Comparison of ENCODE assay signal across 8 cellular contexts in genomic region chr20:25178563-25179438, GRCh38. TPM values are rescaled to one million over a fixed set of nuclear protein-coding genes. Genes with fewer than 3 reads are reported as not detected.
DNase-seq lines count a peak whose midpoint lies in the region; ATAC-seq, FAIRE-seq and TF ChIP-seq lines count a peak whose summit lies in the region.

No MANE protein-coding gene starts in this region.

- no peak overlapping the region for H3K27ac Mint-ChIP-seq in activated naive CD8-positive, alpha-beta T cell treated with anti-CD3 and anti-CD28 coated beads, Interleukin-2, amount 50 U/mL, for 24 hours
- no peak overlapping the region for H3K27ac Mint-ChIP-seq in activated naive CD8-positive, alpha-beta T cell treated with anti-CD3 and anti-CD28 coated beads for 36 hours
- peak overlapping the region in 1 of 9 donors; percentile 38 for H3K27ac Mint-ChIP-seq in naive thymus-derived CD4-positive, alpha-beta T cell

- no peaks in the 10 kb centered on the region for H3K27me3 ChIP-seq in SJCRH30
- H3K27me3 ChIP-seq in endothelial cell of umbilical vein (ENCODE audit: control insufficient read depth in 2 of 2, insufficient read depth in 2 of 2, low read length in 2 of 2): peaks cover 0 to 2% of the 10 kb centered on the region in 2 experiments
- no peaks in the 10 kb centered on the region for H3K27me3 ChIP-seq in naive thymus-derived CD4-positive, alpha-beta T cell (ENCODE audit: control insufficient read depth in 2 of 2, insufficient read depth in 2 of 2, low read length in 2 of 2)

- H3K4me2 ChIP-seq in endothelial cell of umbilical vein (ENCODE audit: insufficient read depth, low read length): no peak overlapping the region

- peak; percentile 79 for ATAC-seq in activated naive CD8-positive, alpha-beta T cell treated with anti-CD3 and anti-CD28 coated beads, Interleukin-2, amount 50 U/mL, for 24 hours
- peak; percentile 82 for ATAC-seq in naive thymus-derived CD4-positive, alpha-beta T cell

- H3K9me3 ChIP-seq in SJCRH30 (replicated peaks) (peaks cover 16% of the 10 kb centered on the region), endothelial cell of umbilical vein (replicated peaks; ENCODE audit: control insufficient read depth, insufficient read depth, low read length) (no peaks in the 10 kb centered on the region)
- H3K9me3 ChIP-seq in naive thymus-derived CD4-positive, alpha-beta T cell (ENCODE audit: control insufficient read depth in 2 of 3, low read length in 3 of 3): no peaks in the 10 kb centered on the region

- peaks cover 3% of the 10 kb centered on the region for H3K36me3 Mint-ChIP-seq in activated naive CD8-positive, alpha-beta T cell treated with anti-CD3 and anti-CD28 coated beads, Interleukin-2, amount 50 U/mL, for 24 hours (ENCODE audit: low read depth)
- peaks cover 4% of the 10 kb centered on the region for H3K36me3 Mint-ChIP-seq in activated naive CD8-positive, alpha-beta T cell treated with anti-CD3 and anti-CD28 coated beads for 36 hours
- H3K36me3 Mint-ChIP-seq in naive thymus-derived CD4-positive, alpha-beta T cell: peaks cover 0 to 5% (median 3%) of the 10 kb centered on the region in 5 donors

- no peaks in the 10 kb centered on the region for H4K20me1 ChIP-seq in endothelial cell of umbilical vein (replicated peaks; ENCODE audit: control insufficient read depth, extremely low read depth, insufficient read depth, low read length)

- POLR2A ChIA-PET in endothelial cell of umbilical vein (lab: Charles Lee): no interaction called here
- POLR2A ChIA-PET in naive thymus-derived CD4-positive, alpha-beta T cell (lab: Charles Lee): interaction anchor here (0.9 to 1.3 kb wide), 2 partner anchors 16 to 183 kb away, joined by 4 read pairs; no protein-coding TSS in a partner anchor

- DNase-seq in activated naive CD8-positive, alpha-beta T cell treated with anti-CD3 and anti-CD28 coated beads, Interleukin-2, amount 50 U/mL, for 24 hours: no peak
- DNase-seq in activated naive CD8-positive, alpha-beta T cell treated with anti-CD3 and anti-CD28 coated beads for 36 hours: no peak
- DNase-seq in LHCN-M2 (ENCODE audit: low read depth): peak; percentile 97
- DNase-seq in SJCRH30: peak; percentile 72 to 84
- DNase-seq in endothelial cell of umbilical vein (ENCODE audit: low read depth, low spot score): peak; percentile 65
- peak in 6 of 9 donors; percentile 21 to 52 (median 46) for DNase-seq in naive thymus-derived CD4-positive, alpha-beta T cell
- no peak for DNase-seq in activated gamma-delta T cell treated with Interleukin-2 at 50 U/mL for 16 hours
- no peak for DNase-seq in islet precursor cell

- no peak overlapping the region for H3K9ac ChIP-seq in endothelial cell of umbilical vein (replicated peaks; ENCODE audit: extremely low read depth, insufficient read depth, low read length)

- H3K4me3 Mint-ChIP-seq in activated naive CD8-positive, alpha-beta T cell treated with anti-CD3 and anti-CD28 coated beads, Interleukin-2, amount 50 U/mL, for 24 hours: no peak overlapping the region
- no peak overlapping the region for H3K4me3 Mint-ChIP-seq in activated naive CD8-positive, alpha-beta T cell treated with anti-CD3 and anti-CD28 coated beads for 36 hours
- no peak overlapping the region for H3K4me3 Mint-ChIP-seq in naive thymus-derived CD4-positive, alpha-beta T cell

- intact Hi-C loops in endothelial cell of umbilical vein (cut with micrococcal nuclease): loop anchor here (1.0 to 10.0 kb wide), 3 partner anchors 114 to 1074 kb away; no protein-coding TSS in a partner anchor
- intact Hi-C loops in naive thymus-derived CD4-positive, alpha-beta T cell (cut with micrococcal nuclease): loop anchor here (1.0 to 5.0 kb wide), 7 partner anchors 94 to 1076 kb away; no protein-coding TSS in a partner anchor

- TF ChIP-seq POLR2A in endothelial cell of umbilical vein (IDR thresholded peaks at IDR 0.05; ENCODE audit: low read depth, low read length): no peak

- H3K4me1 ChIP-seq in SJCRH30 (peaks cover 24% of the 10 kb centered on the region), endothelial cell of umbilical vein (ENCODE audit: control insufficient read depth, extremely low read depth, insufficient read depth, low read length) (peaks cover 2% of the 10 kb centered on the region)
- no peaks in the 10 kb centered on the region for H3K4me1 ChIP-seq in naive thymus-derived CD4-positive, alpha-beta T cell (ENCODE audit: control insufficient read depth in 2 of 2, insufficient read depth in 2 of 2, low read length in 2 of 2)

- peak overlapping the region; percentile 52 for H2AFZ ChIP-seq in endothelial cell of umbilical vein (ENCODE audit: low read depth, low read length)

- CTCF ChIA-PET in endothelial cell of umbilical vein (lab: Charles Lee): interaction anchor here (0.6 to 1.5 kb wide), 20 partner anchors 9 to 1076 kb away, joined by 3 to 8 read pairs (median 3); partner anchors contain the start of gene PYGB
- CTCF ChIA-PET in naive thymus-derived CD4-positive, alpha-beta T cell (lab: Charles Lee): interaction anchor here (0.6 to 2.8 kb wide), 7 partner anchors 22 to 185 kb away, joined by 3 to 12 read pairs (median 3); no protein-coding TSS in a partner anchor

- no TSS peak for BruUV-seq in endothelial cell of umbilical vein (replicated peaks; lab: Mats Ljungman, UMichigan)

- H3K27ac ChIP-seq in SJCRH30: peak overlapping the region; percentile 37
- H3K27ac ChIP-seq in endothelial cell of umbilical vein (ENCODE audit: insufficient read depth, low read depth, low read length): no peak overlapping the region
- H3K27ac ChIP-seq in naive thymus-derived CD4-positive, alpha-beta T cell (ENCODE audit: low read depth, low read length): no peak overlapping the region

- TF ChIP-seq CTCF in endothelial cell of umbilical vein (IDR thresholded peaks at IDR 0.05; ENCODE audit: extremely low read depth in 1 of 2, insufficient read depth in 1 of 2, low read depth in 1 of 2, low read length in 2 of 2): peak; percentile 46 to 55

- no peaks in the 10 kb centered on the region for H3K79me2 ChIP-seq in endothelial cell of umbilical vein (ENCODE audit: control insufficient read depth, insufficient read depth, low read length)

- FAIRE-seq in endothelial cell of umbilical vein (lab: Jason Lieb, UNC): peak; percentile 87

- peaks cover 6% of the 10 kb centered on the region for H3K9me3 Mint-ChIP-seq in activated naive CD8-positive, alpha-beta T cell treated with anti-CD3 and anti-CD28 coated beads, Interleukin-2, amount 50 U/mL, for 24 hours
- H3K9me3 Mint-ChIP-seq in activated naive CD8-positive, alpha-beta T cell treated with anti-CD3 and anti-CD28 coated beads for 36 hours: peaks cover 13% of the 10 kb centered on the region
- H3K9me3 Mint-ChIP-seq in naive thymus-derived CD4-positive, alpha-beta T cell: peaks cover 3 to 17% (median 7%) of the 10 kb centered on the region in 11 donors

- no peaks in the 10 kb centered on the region for H3K9me1 ChIP-seq in endothelial cell of umbilical vein (replicated peaks; ENCODE audit: control insufficient read depth, extremely low read depth, insufficient read depth, low read length)

- H3K4me1 Mint-ChIP-seq in activated naive CD8-positive, alpha-beta T cell treated with anti-CD3 and anti-CD28 coated beads, Interleukin-2, amount 50 U/mL, for 24 hours: peaks cover 10% of the 10 kb centered on the region
- H3K4me1 Mint-ChIP-seq in activated naive CD8-positive, alpha-beta T cell treated with anti-CD3 and anti-CD28 coated beads for 36 hours: peaks cover 5% of the 10 kb centered on the region
- no peaks in the 10 kb centered on the region for H3K4me1 Mint-ChIP-seq in naive thymus-derived CD4-positive, alpha-beta T cell

- no peak overlapping the region for H3K4me3 ChIP-seq in SJCRH30
- no peak overlapping the region for H3K4me3 ChIP-seq in endothelial cell of umbilical vein (replicated peaks in 1 of 3; ENCODE audit: insufficient read depth in 1 of 3, low read depth in 1 of 3, low read length in 3 of 3)
- H3K4me3 ChIP-seq in naive thymus-derived CD4-positive, alpha-beta T cell (ENCODE audit: low read length): no peak overlapping the region

- H3K36me3 ChIP-seq in SJCRH30 (no peaks in the 10 kb centered on the region), endothelial cell of umbilical vein (ENCODE audit: control insufficient read depth in 2 of 2, extremely low read depth in 1 of 2, insufficient read depth in 2 of 2, low read length in 2 of 2) (no peaks in the 10 kb centered on the region)
- H3K36me3 ChIP-seq in naive thymus-derived CD4-positive, alpha-beta T cell (ENCODE audit: control insufficient read depth in 2 of 3, insufficient read depth in 3 of 3, low read length in 3 of 3): no peaks in the 10 kb centered on the region

- dilution Hi-C loops in endothelial cell of umbilical vein (cut with MboI; ENCODE audit: extremely low pct_ligation_motif_present, low sequenced_read_pairs): no loop called here

- peaks cover 10% of the 10 kb centered on the region for H3K27me3 Mint-ChIP-seq in activated naive CD8-positive, alpha-beta T cell treated with anti-CD3 and anti-CD28 coated beads, Interleukin-2, amount 50 U/mL, for 24 hours
- H3K27me3 Mint-ChIP-seq in activated naive CD8-positive, alpha-beta T cell treated with anti-CD3 and anti-CD28 coated beads for 36 hours: peaks cover 3% of the 10 kb centered on the region
- peaks cover 4 to 27% (median 7%) of the 10 kb centered on the region in 5 donors for H3K27me3 Mint-ChIP-seq in naive thymus-derived CD4-positive, alpha-beta T cell

TF ChIP-seq in endothelial cell of umbilical vein, 7 proteins besides CTCF, POLR2A, EP300 and RAD21 (continues in another document):
- TF ChIP-seq FOS (IDR thresholded peaks at IDR 0.05; ENCODE audit: borderline replicate concordance, insufficient read depth, low read length): peak; percentile 89
- no peak for TF ChIP-seq GATA2 (IDR thresholded peaks at IDR 0.05; ENCODE audit: insufficient read depth, insufficient read length, low read depth, low read length)
- TF ChIP-seq POLR2AphosphoS5 (IDR thresholded peaks at IDR 0.05; ENCODE audit: insufficient read depth, low read depth, low read length): no peak
- TF ChIP-seq JUN (IDR thresholded peaks at IDR 0.05; ENCODE audit: borderline replicate concordance, insufficient read depth, insufficient read length, low read depth): peak; percentile 45

RNA-seq across cellular contexts. Expression of gene ENTPD6, which starts 16.7 kb away (rescaled TPM):
- total RNA-seq in activated naive CD8-positive, alpha-beta T cell treated with anti-CD3 and anti-CD28 coated beads for 36 hours: 10 to 100 TPM; 35.2 to 40.2 TPM
- 53.7 and 57.9 TPM in 2 replicates for total RNA-seq in LHCN-M2 (2014; rRNA removed)
- polyA plus RNA-seq in LHCN-M2 (2012): 36.0 TPM
- total RNA-seq in SJCRH30 (2014; rRNA removed; shearing (Covaris generic)): 53.5 and 53.6 TPM in 2 replicates
- 51.2 and 52.2 TPM in 2 replicates for total RNA-seq in endothelial cell of umbilical vein
- polyA plus RNA-seq in endothelial cell of umbilical vein: 86.3 and 87.0 TPM in 2 replicates
- polyA plus RNA-seq in endothelial cell of umbilical vein (2011; cell fraction: cytosol; rRNA removed): 57.3 and 62.1 TPM in 2 replicates
- 119 and 126 TPM in 2 replicates for polyA plus RNA-seq in endothelial cell of umbilical vein (2011; cell fraction: nucleus; rRNA removed)
- polyA plus RNA-seq in endothelial cell of umbilical vein (2012): 50.9 and 69.0 TPM in 2 replicates
- polyA minus RNA-seq in endothelial cell of umbilical vein: 57.4 and 58.9 TPM in 2 replicates
- polyA minus RNA-seq in endothelial cell of umbilical vein (2011; cell fraction: cytosol; rRNA and poly(A)+ RNA removed): 10.8 TPM
- 26.4 and 27.4 TPM in 2 replicates for polyA minus RNA-seq in endothelial cell of umbilical vein (2011; cell fraction: nucleus; rRNA and poly(A)+ RNA removed)
- total RNA-seq in naive thymus-derived CD4-positive, alpha-beta T cell: 100 to 1,000 TPM in 2 of 5 experiments, 10 to 100 TPM in 3; 41.1 to 108 (median 74.4) TPM
- 10 to 100 TPM; 43.7 to 56.9 TPM for polyA plus RNA-seq in naive thymus-derived CD4-positive, alpha-beta T cell

Comparison
In these comparisons a context has a peak if more than half of its experiments do, and no peak if none do; other contexts are left out.
1. DNase-seq: peak in LHCN-M2 (single experiment), SJCRH30 (2 of 2), endothelial cell of umbilical vein (single experiment) and naive thymus-derived CD4-positive, alpha-beta T cell (6 of 9); none in activated naive CD8-positive, alpha-beta T cell treated with anti-CD3 and anti-CD28 coated beads, Interleukin-2, amount 50 U/mL, for 24 hours (single experiment), activated naive CD8-positive, alpha-beta T cell treated with anti-CD3 and anti-CD28 coated beads for 36 hours (single experiment), activated gamma-delta T cell treated with Interleukin-2 at 50 U/mL for 16 hours (single experiment) and islet precursor cell (single experiment).